In the genomic region with DNA sequence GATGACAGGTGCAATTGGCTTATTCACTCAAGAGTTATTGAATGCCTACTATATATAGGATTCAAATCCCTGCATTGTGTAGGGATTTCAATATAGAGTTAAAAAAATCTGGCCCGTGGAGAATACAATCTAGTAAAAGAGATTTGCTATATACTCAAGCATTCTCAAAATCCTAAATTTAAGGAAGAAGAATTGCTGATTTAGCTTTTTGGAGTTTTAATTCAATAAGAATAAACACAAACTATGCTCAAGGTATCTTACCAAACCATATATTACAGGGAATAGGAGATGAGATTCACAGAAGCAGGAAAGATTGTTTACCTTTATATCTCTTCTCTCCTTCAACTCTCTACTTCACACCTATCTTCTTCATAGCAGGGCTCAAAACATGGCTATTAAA, we compare ENCODE assay signal across 18 cellular contexts.
DNase-seq lines count a peak whose midpoint lies in the region; ATAC-seq, FAIRE-seq and TF ChIP-seq lines count a peak whose summit lies in the region.
"Had no signal": no experiment of that assay in that cellular context is flagged by ENCODE, and none has a peak within 500 bp of the region (broad histone marks: within the 10 kb centered on the region; RNA-seq: fewer than 3 reads in every experiment).

No MANE protein-coding gene starts in this region.

- no peaks in the 10 kb centered on the region for H3K36me3 ChIP-seq in K562 (ENCODE audit: control insufficient read depth, insufficient read depth, low read length)
- H3K36me3 ChIP-seq: BLaER1 treated with 17β-estradiol and CSF1 and Interleukin-3, amounts not matched to agents 10 nM and 100 nM had no signal

- no TSS peak for BruUV-seq in K562 (replicated peaks; lab: Mats Ljungman, UMichigan)

- intact Hi-C loops in K562 (cut with micrococcal nuclease): no loop called here

- H3K4me2 ChIP-seq in A549: no peak overlapping the region
- no peak overlapping the region for H3K4me2 ChIP-seq in K562 (ENCODE audit: insufficient read depth, low read length)
- H3K4me2 ChIP-seq: BLaER1 treated with 17β-estradiol and CSF1 and Interleukin-3, amounts not matched to agents 10 nM and 100 nM had no signal

- no peak overlapping the region for H3K9ac ChIP-seq in K562 (ENCODE audit: insufficient read depth in 1 of 2, low read depth in 2 of 2, low read length in 2 of 2)
- H3K9ac ChIP-seq: BLaER1 treated with 17β-estradiol and CSF1 and Interleukin-3, amounts not matched to agents 10 nM and 100 nM had no signal

- WGBS in A549 (ENCODE audit: missing lambda C conversion rate): 0% methylated on average over 1 of the region's 1 CpG
- 0% methylated on average over 1 of the region's 1 CpG for WGBS in K562 (ENCODE audit: insufficient coverage, low coverage, missing lambda C conversion rate)

- TF ChIP-seq EP300 in A549 (IDR thresholded peaks at IDR 0.05): no peak
- no peak for TF ChIP-seq EP300 in K562 (IDR thresholded peaks at IDR 0.05; ENCODE audit: low read length)

- no peak for TF ChIP-seq POLR2A in A549 (IDR thresholded peaks at IDR 0.05; ENCODE audit: low read length)
- no peak for TF ChIP-seq POLR2A in K562 (conservative IDR thresholded peaks at IDR 0.05)

- H2AFZ ChIP-seq in K562 (ENCODE audit: low read depth, low read length): no peak overlapping the region

- in situ Hi-C loops in K562 (cut with MboI): no loop called here

- no peak for TF ChIP-seq CTCF in A549 (IDR thresholded peaks at IDR 0.05)
- TF ChIP-seq CTCF in K562 (IDR thresholded peaks at IDR 0.05 in 2 of 3, conservative IDR thresholded peaks at IDR 0.05 in 1 of 3; ENCODE audit: insufficient read depth in 2 of 3, low read depth in 1 of 3, low read length in 3 of 3): no peak

- no peaks in the 10 kb centered on the region for H4K20me1 ChIP-seq in K562 (replicated peaks; ENCODE audit: control insufficient read depth, insufficient read depth, low read length)
- H4K20me1 ChIP-seq: BLaER1 treated with 17β-estradiol and CSF1 and Interleukin-3, amounts not matched to agents 10 nM and 100 nM had no signal

- H3K27ac ChIP-seq in A549: no peak overlapping the region
- no peak overlapping the region for H3K27ac ChIP-seq in K562 (ENCODE audit: extremely low read depth, low read depth, low read length)
- H3K27ac ChIP-seq: 22Rv1; BLaER1 treated with 17β-estradiol and CSF1 and Interleukin-3, amounts not matched to agents 10 nM and 100 nM; C4-2B had no signal

- H3K4me3 ChIP-seq in A549: no peak overlapping the region
- H3K4me3 ChIP-seq in K562: no peak overlapping the region
- H3K4me3 ChIP-seq: BLaER1 treated with 17β-estradiol and CSF1 and Interleukin-3, amounts not matched to agents 10 nM and 100 nM had no signal

- no peaks in the 10 kb centered on the region for H3K9me3 ChIP-seq in A549
- no peaks in the 10 kb centered on the region for H3K9me3 ChIP-seq in K562 (replicated peaks; ENCODE audit: control insufficient read depth, insufficient read depth, low read depth, low read length)
- H3K9me3 ChIP-seq: BLaER1 treated with 17β-estradiol and CSF1 and Interleukin-3, amounts not matched to agents 10 nM and 100 nM; Caco-2 had no signal

- H3K79me2 ChIP-seq in K562 (ENCODE audit: control insufficient read depth, insufficient read depth, low read length): no peaks in the 10 kb centered on the region

- DNase-seq in NCI-H82 (lab: John Stamatoyannopoulos, UW) (peak; percentile 12), NCI-H82 treated with DMSO at 0.1 percent for 48 hours (lab: John Stamatoyannopoulos, UW; ENCODE audit: unreplicated experiment) (no peak), A549 (ENCODE audit: low read depth in 1 of 2, low spot score in 1 of 2) (no peak), K562 (ENCODE audit: extremely low read depth in 1 of 4, low spot score in 3 of 4) (no peak)
- DNase-seq: AML-193; CD4-positive, alpha-beta T cell; CD8-positive, alpha-beta T cell; DMS79 treated with DMSO at 0.1 percent for 48 hours; GF-D8 had no signal

- no peaks in the 10 kb centered on the region for H3K27me3 ChIP-seq in K562 (ENCODE audit: control insufficient read depth in 2 of 2, insufficient read depth in 2 of 2, low read length in 2 of 2)
- H3K27me3 ChIP-seq: BLaER1 treated with 17β-estradiol and CSF1 and Interleukin-3, amounts not matched to agents 10 nM and 100 nM had no signal

- ATAC-seq in A549 (no peak), K562 (no peak), GM18502 (IDR thresholded peaks at IDR 0.05; ENCODE audit: poor library complexity, unreplicated experiment) (no peak)
- ATAC-seq: CD8-positive, alpha-beta T cell had no signal

- H3K4me1 ChIP-seq in A549 (no peaks in the 10 kb centered on the region), K562 (replicated peaks in 1 of 2; ENCODE audit: control insufficient read depth in 2 of 2, insufficient read depth in 2 of 2, low read length in 2 of 2) (no peaks in the 10 kb centered on the region)
- H3K4me1 ChIP-seq: BLaER1 treated with 17β-estradiol and CSF1 and Interleukin-3, amounts not matched to agents 10 nM and 100 nM; Caco-2 had no signal

- CTCF ChIA-PET in A549 (lab: Yijun Ruan, JAX) (no interaction called here), K562 (lab: Yijun Ruan, JAX; ENCODE audit: low intra/inter-chr PET ratio) (no interaction called here)

- POLR2A ChIA-PET in A549 (lab: Yijun Ruan, JAX): no interaction called here
- POLR2A ChIA-PET in K562 (lab: Yijun Ruan, JAX): no interaction called here

- TF ChIP-seq RAD21 in A549 (conservative IDR thresholded peaks at IDR 0.05 in 1 of 2, IDR thresholded peaks at IDR 0.05 in 1 of 2) (no peak), K562 (CRISPR knock-in tag; conservative IDR thresholded peaks at IDR 0.05 in 1 of 2, IDR thresholded peaks at IDR 0.05 in 1 of 2) (no peak)

- H3K9me1 ChIP-seq in K562 (ENCODE audit: control insufficient read depth, insufficient read depth, low read length): no peaks in the 10 kb centered on the region

- FAIRE-seq in A549 (lab: Jason Lieb, UNC): no peak
- FAIRE-seq in K562 (lab: Jason Lieb, UNC): no peak
- FAIRE-seq: D721Med, G401.6, GM12891, GM18507 had no signal

TF ChIP-seq in A549, 52 proteins besides CTCF, POLR2A, EP300 and RAD21:
- TF ChIP-seq MAFK (IDR thresholded peaks at IDR 0.05; ENCODE audit: partially characterized antibody) (peak; percentile 37), HOXB5 (CRISPR knock-in tag; IDR thresholded peaks at IDR 0.05) (no peak), RARB (CRISPR knock-in tag; IDR thresholded peaks at IDR 0.05) (no peak)

TF ChIP-seq in K562, 482 proteins besides CTCF, POLR2A, EP300 and RAD21:
- TF ChIP-seq, protein P1, sequence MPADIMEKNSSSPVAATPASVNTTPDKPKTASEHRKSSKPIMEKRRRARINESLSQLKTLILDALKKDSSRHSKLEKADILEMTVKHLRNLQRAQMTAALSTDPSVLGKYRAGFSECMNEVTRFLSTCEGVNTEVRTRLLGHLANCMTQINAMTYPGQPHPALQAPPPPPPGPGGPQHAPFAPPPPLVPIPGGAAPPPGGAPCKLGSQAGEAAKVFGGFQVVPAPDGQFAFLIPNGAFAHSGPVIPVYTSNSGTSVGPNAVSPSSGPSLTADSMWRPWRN (IDR thresholded peaks at IDR 0.05; ENCODE audit: low read depth): no peak
- TF ChIP-seq MAFF (IDR thresholded peaks at IDR 0.05; ENCODE audit: low read length) (0 out of 2 replicates have a peak, but pooled peaks have one; percentile 20), RBM14 (IDR thresholded peaks at IDR 0.05; ENCODE audit: borderline replicate concordance, insufficient read depth, low read depth, low read length) (no peak), SMARCA5 (IDR thresholded peaks at IDR 0.05) (no peak), ZNF316 (IDR thresholded peaks at IDR 0.05) (0 out of 2 replicates have a peak, but pooled peaks have one; percentile 20), CHD4 (IDR thresholded peaks at IDR 0.05; ENCODE audit: insufficient read depth, insufficient replicate concordance, low read depth, low read length, poor library complexity, severe bottlenecking) (no peak)
- TF ChIP-seq, protein P2, sequence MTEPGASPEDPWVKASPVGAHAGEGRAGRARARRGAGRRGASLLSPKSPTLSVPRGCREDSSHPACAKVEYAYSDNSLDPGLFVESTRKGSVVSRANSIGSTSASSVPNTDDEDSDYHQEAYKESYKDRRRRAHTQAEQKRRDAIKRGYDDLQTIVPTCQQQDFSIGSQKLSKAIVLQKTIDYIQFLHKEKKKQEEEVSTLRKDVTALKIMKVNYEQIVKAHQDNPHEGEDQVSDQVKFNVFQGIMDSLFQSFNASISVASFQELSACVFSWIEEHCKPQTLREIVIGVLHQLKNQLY (CRISPR knock-in tag; conservative IDR thresholded peaks at IDR 0.05): no peak
- TF ChIP-seq, protein P3, sequence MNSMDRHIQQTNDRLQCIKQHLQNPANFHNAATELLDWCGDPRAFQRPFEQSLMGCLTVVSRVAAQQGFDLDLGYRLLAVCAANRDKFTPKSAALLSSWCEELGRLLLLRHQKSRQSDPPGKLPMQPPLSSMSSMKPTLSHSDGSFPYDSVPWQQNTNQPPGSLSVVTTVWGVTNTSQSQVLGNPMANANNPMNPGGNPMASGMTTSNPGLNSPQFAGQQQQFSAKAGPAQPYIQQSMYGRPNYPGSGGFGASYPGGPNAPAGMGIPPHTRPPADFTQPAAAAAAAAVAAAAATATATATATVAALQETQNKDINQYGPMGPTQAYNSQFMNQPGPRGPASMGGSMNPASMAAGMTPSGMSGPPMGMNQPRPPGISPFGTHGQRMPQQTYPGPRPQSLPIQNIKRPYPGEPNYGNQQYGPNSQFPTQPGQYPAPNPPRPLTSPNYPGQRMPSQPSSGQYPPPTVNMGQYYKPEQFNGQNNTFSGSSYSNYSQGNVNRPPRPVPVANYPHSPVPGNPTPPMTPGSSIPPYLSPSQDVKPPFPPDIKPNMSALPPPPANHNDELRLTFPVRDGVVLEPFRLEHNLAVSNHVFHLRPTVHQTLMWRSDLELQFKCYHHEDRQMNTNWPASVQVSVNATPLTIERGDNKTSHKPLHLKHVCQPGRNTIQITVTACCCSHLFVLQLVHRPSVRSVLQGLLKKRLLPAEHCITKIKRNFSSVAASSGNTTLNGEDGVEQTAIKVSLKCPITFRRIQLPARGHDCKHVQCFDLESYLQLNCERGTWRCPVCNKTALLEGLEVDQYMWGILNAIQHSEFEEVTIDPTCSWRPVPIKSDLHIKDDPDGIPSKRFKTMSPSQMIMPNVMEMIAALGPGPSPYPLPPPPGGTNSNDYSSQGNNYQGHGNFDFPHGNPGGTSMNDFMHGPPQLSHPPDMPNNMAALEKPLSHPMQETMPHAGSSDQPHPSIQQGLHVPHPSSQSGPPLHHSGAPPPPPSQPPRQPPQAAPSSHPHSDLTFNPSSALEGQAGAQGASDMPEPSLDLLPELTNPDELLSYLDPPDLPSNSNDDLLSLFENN (IDR thresholded peaks at IDR 0.05; ENCODE audit: low read depth in 2 of 2, low read length in 2 of 2): no peak
